In genomic region chr17:72683506-72684404, GRCh38 we compare ENCODE assay signal across 9 cellular contexts.
DNase-seq lines count a peak whose midpoint lies in the region; ATAC-seq and TF ChIP-seq lines count a peak whose summit lies in the region.
"Had no signal": no experiment of that assay in that cellular context is flagged by ENCODE, and none has a peak within 500 bp of the region (broad histone marks: within the 10 kb centered on the region; RNA-seq: fewer than 3 reads in every experiment).

No MANE protein-coding gene starts in this region.

- H3K79me2 ChIP-seq in trophoblast cell (ENCODE audit: control insufficient read depth, insufficient read depth, low read length, poor library complexity) = no peaks in the 10 kb centered on the region

- no peak overlapping the region for H4K12ac ChIP-seq in trophoblast cell (ENCODE audit: low read depth, low read length)

- H3K23ac ChIP-seq in trophoblast cell (ENCODE audit: low read length) = no peak overlapping the region

- H3K4ac ChIP-seq in trophoblast cell (ENCODE audit: low read depth, low read length) = no peak overlapping the region

- peak overlapping the region; percentile 56 for H3K27ac ChIP-seq in trophoblast cell (ENCODE audit: low read depth, low read length)

- H4K91ac ChIP-seq in trophoblast cell (ENCODE audit: low read depth, low read length) = peak overlapping the region; percentile 18

- no peak overlapping the region for H4K8ac ChIP-seq in trophoblast cell (ENCODE audit: low read depth, low read length)

- DNase-seq in EH (ENCODE audit: low read depth) (peak; percentile 98), NCI-H187 treated with DMSO at 0.1 percent for 48 hours (lab: John Stamatoyannopoulos, UW) (peak; percentile 48), cardiac fibroblast (ENCODE audit: low read depth in 2 of 2) (peak; percentile 92 to 98), trophoblast cell (peak; percentile 98 to 99), NCI-H1048 (lab: John Stamatoyannopoulos, UW) (no peak), OCI-M1 (lab: John Stamatoyannopoulos, UW) (no peak)
- DNase-seq: activated CD4-positive, CD25-positive, alpha-beta regulatory T cell had no signal

- H3K9ac ChIP-seq in trophoblast cell (ENCODE audit: low read length) = no peak overlapping the region

- no peak overlapping the region for H3K14ac ChIP-seq in trophoblast cell (ENCODE audit: low read length)

- peaks cover 7% of the 10 kb centered on the region for H3K79me1 ChIP-seq in trophoblast cell (ENCODE audit: low read length)

- no peak overlapping the region for H2AK5ac ChIP-seq in trophoblast cell (ENCODE audit: low read length)

- peak overlapping the region; percentile 17 for H3K18ac ChIP-seq in trophoblast cell (ENCODE audit: low read length)

- no CpG with 5 or more reads among the region's 10 CpGs for WGBS in trophoblast cell (ENCODE audit: extremely low coverage, insufficient coverage, insufficient read length)

- H2AFZ ChIP-seq in trophoblast cell (ENCODE audit: insufficient read depth, low read length, poor library complexity) = no peak overlapping the region

- H3K4me3 ChIP-seq in cardiac fibroblast (replicated peaks in 1 of 2; ENCODE audit: low read depth in 2 of 2, low read length in 2 of 2) = no peak overlapping the region
- no peak overlapping the region for H3K4me3 ChIP-seq in trophoblast cell (ENCODE audit: low read depth, low read length)

- peaks cover 13 to 14% of the 10 kb centered on the region in 2 experiments for H3K4me1 ChIP-seq in trophoblast cell (ENCODE audit: control insufficient read depth in 1 of 2, insufficient read depth in 2 of 2, low read length in 2 of 2)

- H3K4me2 ChIP-seq in trophoblast cell (ENCODE audit: low read length) = peak overlapping the region; percentile 10

- TF ChIP-seq CTCF in cardiac fibroblast (IDR thresholded peaks at IDR 0.05; ENCODE audit: low read depth, low read length) = no peak

- ATAC-seq in GM21423 (IDR thresholded peaks at IDR 0.05; ENCODE audit: unreplicated experiment) (no peak), HG03565 (IDR thresholded peaks at IDR 0.05; ENCODE audit: unreplicated experiment) (no peak)

- no peaks in the 10 kb centered on the region for H3K36me3 ChIP-seq in trophoblast cell (ENCODE audit: control insufficient read depth in 1 of 2, insufficient read depth in 2 of 2, low read length in 2 of 2)

- H3K27me3 ChIP-seq in trophoblast cell (ENCODE audit: insufficient read depth, low read length) = no peaks in the 10 kb centered on the region

- H2BK12ac ChIP-seq in trophoblast cell (ENCODE audit: low read length) = no peak overlapping the region

- peak overlapping the region; percentile 2 for H2BK120ac ChIP-seq in trophoblast cell (ENCODE audit: insufficient read depth, low read length, poor library complexity)

- H3K9me3 ChIP-seq in trophoblast cell (ENCODE audit: insufficient read depth, low read depth, low read length) = no peaks in the 10 kb centered on the region

- peak overlapping the region; percentile 8 for H2BK5ac ChIP-seq in trophoblast cell (ENCODE audit: low read depth, low read length, poor library complexity)

Comparison
In these comparisons a context has a peak if more than half of its experiments do, and no peak if none do; other contexts are left out.
1. DNase-seq: peak in EH (single experiment), NCI-H187 treated with DMSO at 0.1 percent for 48 hours (single experiment), cardiac fibroblast (2 of 2) and trophoblast cell (2 of 2); none in NCI-H1048 (single experiment) and OCI-M1 (single experiment).